Comparison of ENCODE assay signal across 1 cellular context in genomic region chr3:4980229-4981159, GRCh38.
A peak's percentile ranks its signal among the peaks of the same experiment; 100 is the strongest.
TF ChIP-seq lines count a peak whose summit lies in the region.

No MANE protein-coding gene starts in this region.

TF ChIP-seq in HepG2, 621 proteins besides CTCF, POLR2A, EP300 and RAD21 (continued from another document and continues in another):
- TF ChIP-seq SMARCE1 (IDR thresholded peaks at IDR 0.05; ENCODE audit: borderline replicate concordance) (no peak), MBNL3 (CRISPR knock-in tag; conservative IDR thresholded peaks at IDR 0.05) (no peak), YEATS2 (CRISPR knock-in tag; IDR thresholded peaks at IDR 0.05; ENCODE audit: borderline replicate concordance) (no peak), ZNF142 (CRISPR knock-in tag; IDR thresholded peaks at IDR 0.05) (no peak), ZNF770 (CRISPR knock-in tag; IDR thresholded peaks at IDR 0.05) (no peak), ZSCAN22 (CRISPR knock-in tag; IDR thresholded peaks at IDR 0.05) (no peak), ADNP (CRISPR knock-in tag; IDR thresholded peaks at IDR 0.05) (0 out of 2 replicates have a peak, but pooled peaks have one; percentile 45), HNF1B (CRISPR knock-in tag; IDR thresholded peaks at IDR 0.05) (no peak), NR3C1 (CRISPR knock-in tag; IDR thresholded peaks at IDR 0.05) (no peak), HES4 (CRISPR knock-in tag; IDR thresholded peaks at IDR 0.05; ENCODE audit: borderline replicate concordance) (peak; percentile 63; the same call in 1 of the 2 replicates), ZNF740 (CRISPR knock-in tag; IDR thresholded peaks at IDR 0.05) (peak; percentile 54; the same call in 1 of the 2 replicates), ZNF207 (IDR thresholded peaks at IDR 0.05; ENCODE audit: borderline replicate concordance) (no peak), ZNF709 (CRISPR knock-in tag; IDR thresholded peaks at IDR 0.05) (peak; percentile 21; the same call in 1 of the 2 replicates), KAT2B (IDR thresholded peaks at IDR 0.05; ENCODE audit: borderline replicate concordance, low read depth, low read length) (no peak), SIN3A (IDR thresholded peaks at IDR 0.05; ENCODE audit: borderline replicate concordance, low read depth, low read length) (peak; percentile 82), SSRP1 (CRISPR knock-in tag; IDR thresholded peaks at IDR 0.05) (no peak), ZNF891 (CRISPR knock-in tag; IDR thresholded peaks at IDR 0.05) (peak; percentile 66; the same call in 1 of the 2 replicates)
- TF ChIP-seq, protein P1, sequence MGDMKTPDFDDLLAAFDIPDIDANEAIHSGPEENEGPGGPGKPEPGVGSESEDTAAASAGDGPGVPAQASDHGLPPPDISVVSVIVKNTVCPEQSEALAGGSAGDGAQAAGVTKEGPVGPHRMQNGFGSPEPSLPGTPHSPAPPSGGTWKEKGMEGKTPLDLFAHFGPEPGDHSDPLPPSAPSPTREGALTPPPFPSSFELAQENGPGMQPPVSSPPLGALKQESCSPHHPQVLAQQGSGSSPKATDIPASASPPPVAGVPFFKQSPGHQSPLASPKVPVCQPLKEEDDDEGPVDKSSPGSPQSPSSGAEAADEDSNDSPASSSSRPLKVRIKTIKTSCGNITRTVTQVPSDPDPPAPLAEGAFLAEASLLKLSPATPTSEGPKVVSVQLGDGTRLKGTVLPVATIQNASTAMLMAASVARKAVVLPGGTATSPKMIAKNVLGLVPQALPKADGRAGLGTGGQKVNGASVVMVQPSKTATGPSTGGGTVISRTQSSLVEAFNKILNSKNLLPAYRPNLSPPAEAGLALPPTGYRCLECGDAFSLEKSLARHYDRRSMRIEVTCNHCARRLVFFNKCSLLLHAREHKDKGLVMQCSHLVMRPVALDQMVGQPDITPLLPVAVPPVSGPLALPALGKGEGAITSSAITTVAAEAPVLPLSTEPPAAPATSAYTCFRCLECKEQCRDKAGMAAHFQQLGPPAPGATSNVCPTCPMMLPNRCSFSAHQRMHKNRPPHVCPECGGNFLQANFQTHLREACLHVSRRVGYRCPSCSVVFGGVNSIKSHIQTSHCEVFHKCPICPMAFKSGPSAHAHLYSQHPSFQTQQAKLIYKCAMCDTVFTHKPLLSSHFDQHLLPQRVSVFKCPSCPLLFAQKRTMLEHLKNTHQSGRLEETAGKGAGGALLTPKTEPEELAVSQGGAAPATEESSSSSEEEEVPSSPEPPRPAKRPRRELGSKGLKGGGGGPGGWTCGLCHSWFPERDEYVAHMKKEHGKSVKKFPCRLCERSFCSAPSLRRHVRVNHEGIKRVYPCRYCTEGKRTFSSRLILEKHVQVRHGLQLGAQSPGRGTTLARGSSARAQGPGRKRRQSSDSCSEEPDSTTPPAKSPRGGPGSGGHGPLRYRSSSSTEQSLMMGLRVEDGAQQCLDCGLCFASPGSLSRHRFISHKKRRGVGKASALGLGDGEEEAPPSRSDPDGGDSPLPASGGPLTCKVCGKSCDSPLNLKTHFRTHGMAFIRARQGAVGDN (CRISPR knock-in tag; IDR thresholded peaks at IDR 0.05), result peak; percentile 80
- TF ChIP-seq, protein P2, sequence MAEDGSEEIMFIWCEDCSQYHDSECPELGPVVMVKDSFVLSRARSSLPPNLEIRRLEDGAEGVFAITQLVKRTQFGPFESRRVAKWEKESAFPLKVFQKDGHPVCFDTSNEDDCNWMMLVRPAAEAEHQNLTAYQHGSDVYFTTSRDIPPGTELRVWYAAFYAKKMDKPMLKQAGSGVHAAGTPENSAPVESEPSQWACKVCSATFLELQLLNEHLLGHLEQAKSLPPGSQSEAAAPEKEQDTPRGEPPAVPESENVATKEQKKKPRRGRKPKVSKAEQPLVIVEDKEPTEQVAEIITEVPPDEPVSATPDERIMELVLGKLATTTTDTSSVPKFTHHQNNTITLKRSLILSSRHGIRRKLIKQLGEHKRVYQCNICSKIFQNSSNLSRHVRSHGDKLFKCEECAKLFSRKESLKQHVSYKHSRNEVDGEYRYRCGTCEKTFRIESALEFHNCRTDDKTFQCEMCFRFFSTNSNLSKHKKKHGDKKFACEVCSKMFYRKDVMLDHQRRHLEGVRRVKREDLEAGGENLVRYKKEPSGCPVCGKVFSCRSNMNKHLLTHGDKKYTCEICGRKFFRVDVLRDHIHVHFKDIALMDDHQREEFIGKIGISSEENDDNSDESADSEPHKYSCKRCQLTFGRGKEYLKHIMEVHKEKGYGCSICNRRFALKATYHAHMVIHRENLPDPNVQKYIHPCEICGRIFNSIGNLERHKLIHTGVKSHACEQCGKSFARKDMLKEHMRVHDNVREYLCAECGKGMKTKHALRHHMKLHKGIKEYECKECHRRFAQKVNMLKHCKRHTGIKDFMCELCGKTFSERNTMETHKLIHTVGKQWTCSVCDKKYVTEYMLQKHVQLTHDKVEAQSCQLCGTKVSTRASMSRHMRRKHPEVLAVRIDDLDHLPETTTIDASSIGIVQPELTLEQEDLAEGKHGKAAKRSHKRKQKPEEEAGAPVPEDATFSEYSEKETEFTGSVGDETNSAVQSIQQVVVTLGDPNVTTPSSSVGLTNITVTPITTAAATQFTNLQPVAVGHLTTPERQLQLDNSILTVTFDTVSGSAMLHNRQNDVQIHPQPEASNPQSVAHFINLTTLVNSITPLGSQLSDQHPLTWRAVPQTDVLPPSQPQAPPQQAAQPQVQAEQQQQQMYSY (CRISPR knock-in tag; IDR thresholded peaks at IDR 0.05), result no peak
- TF ChIP-seq, protein P3, sequence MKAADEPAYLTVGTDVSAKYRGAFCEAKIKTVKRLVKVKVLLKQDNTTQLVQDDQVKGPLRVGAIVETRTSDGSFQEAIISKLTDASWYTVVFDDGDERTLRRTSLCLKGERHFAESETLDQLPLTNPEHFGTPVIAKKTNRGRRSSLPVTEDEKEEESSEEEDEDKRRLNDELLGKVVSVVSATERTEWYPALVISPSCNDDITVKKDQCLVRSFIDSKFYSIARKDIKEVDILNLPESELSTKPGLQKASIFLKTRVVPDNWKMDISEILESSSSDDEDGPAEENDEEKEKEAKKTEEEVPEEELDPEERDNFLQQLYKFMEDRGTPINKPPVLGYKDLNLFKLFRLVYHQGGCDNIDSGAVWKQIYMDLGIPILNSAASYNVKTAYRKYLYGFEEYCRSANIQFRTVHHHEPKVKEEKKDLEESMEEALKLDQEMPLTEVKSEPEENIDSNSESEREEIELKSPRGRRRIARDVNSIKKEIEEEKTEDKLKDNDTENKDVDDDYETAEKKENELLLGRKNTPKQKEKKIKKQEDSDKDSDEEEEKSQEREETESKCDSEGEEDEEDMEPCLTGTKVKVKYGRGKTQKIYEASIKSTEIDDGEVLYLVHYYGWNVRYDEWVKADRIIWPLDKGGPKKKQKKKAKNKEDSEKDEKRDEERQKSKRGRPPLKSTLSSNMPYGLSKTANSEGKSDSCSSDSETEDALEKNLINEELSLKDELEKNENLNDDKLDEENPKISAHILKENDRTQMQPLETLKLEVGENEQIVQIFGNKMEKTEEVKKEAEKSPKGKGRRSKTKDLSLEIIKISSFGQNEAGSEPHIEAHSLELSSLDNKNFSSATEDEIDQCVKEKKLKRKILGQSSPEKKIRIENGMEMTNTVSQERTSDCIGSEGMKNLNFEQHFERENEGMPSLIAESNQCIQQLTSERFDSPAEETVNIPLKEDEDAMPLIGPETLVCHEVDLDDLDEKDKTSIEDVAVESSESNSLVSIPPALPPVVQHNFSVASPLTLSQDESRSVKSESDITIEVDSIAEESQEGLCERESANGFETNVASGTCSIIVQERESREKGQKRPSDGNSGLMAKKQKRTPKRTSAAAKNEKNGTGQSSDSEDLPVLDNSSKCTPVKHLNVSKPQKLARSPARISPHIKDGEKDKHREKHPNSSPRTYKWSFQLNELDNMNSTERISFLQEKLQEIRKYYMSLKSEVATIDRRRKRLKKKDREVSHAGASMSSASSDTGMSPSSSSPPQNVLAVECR (CRISPR knock-in tag; IDR thresholded peaks at IDR 0.05; ENCODE audit: borderline replicate concordance), result 0 out of 2 replicates have a peak, but pooled peaks have one; percentile 49
- TF ChIP-seq, protein P4, sequence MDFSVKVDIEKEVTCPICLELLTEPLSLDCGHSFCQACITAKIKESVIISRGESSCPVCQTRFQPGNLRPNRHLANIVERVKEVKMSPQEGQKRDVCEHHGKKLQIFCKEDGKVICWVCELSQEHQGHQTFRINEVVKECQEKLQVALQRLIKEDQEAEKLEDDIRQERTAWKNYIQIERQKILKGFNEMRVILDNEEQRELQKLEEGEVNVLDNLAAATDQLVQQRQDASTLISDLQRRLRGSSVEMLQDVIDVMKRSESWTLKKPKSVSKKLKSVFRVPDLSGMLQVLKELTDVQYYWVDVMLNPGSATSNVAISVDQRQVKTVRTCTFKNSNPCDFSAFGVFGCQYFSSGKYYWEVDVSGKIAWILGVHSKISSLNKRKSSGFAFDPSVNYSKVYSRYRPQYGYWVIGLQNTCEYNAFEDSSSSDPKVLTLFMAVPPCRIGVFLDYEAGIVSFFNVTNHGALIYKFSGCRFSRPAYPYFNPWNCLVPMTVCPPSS (IDR thresholded peaks at IDR 0.05), result no peak
- TF ChIP-seq, protein P5, sequence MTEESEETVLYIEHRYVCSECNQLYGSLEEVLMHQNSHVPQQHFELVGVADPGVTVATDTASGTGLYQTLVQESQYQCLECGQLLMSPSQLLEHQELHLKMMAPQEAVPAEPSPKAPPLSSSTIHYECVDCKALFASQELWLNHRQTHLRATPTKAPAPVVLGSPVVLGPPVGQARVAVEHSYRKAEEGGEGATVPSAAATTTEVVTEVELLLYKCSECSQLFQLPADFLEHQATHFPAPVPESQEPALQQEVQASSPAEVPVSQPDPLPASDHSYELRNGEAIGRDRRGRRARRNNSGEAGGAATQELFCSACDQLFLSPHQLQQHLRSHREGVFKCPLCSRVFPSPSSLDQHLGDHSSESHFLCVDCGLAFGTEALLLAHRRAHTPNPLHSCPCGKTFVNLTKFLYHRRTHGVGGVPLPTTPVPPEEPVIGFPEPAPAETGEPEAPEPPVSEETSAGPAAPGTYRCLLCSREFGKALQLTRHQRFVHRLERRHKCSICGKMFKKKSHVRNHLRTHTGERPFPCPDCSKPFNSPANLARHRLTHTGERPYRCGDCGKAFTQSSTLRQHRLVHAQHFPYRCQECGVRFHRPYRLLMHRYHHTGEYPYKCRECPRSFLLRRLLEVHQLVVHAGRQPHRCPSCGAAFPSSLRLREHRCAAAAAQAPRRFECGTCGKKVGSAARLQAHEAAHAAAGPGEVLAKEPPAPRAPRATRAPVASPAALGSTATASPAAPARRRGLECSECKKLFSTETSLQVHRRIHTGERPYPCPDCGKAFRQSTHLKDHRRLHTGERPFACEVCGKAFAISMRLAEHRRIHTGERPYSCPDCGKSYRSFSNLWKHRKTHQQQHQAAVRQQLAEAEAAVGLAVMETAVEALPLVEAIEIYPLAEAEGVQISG (CRISPR knock-in tag; IDR thresholded peaks at IDR 0.05), result peak; percentile 58; the same call in 1 of the 2 replicates
